In the genomic region with DNA sequence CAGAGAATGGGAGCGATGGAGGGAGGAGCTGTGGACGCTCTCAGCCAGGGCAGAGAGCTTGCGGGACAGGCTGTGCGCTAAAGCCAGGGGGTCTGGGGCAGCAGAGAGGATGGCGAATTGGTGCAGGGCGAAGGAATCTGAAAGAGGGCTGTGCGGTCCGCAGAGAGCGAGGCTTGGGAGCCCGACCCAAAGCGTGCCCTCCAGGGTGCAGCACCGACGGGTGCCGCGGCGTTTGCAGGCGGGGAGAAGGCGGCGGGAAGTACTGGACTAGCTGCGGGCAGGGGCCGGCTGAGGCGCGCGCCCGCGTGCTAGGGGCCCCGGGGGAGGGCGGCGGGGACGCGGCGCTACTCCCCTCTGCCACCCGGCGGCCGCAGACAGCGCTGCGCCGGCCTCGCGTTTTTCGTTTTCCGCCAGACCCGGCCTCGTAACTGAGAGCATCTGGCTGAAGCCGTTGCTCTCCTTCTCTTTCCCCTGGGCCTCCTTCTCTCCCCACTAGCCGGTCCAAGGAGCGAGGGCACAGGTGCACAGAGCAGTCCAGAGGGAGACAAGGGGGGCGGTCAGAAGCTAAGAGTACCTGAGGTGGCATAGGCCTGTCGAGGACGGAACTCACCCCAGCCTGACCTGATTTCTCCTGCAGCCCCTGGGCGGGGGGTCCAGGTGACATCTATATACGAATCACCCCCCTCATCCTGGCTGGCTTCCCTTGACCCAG, we compare ENCODE assay signal across 8 cellular contexts. TPM values are rescaled to one million over a fixed set of nuclear protein-coding genes. Genes with fewer than 3 reads are reported as not detected.
DNase-seq lines count a peak whose midpoint lies in the region; ATAC-seq and TF ChIP-seq lines count a peak whose summit lies in the region.

No MANE protein-coding gene starts in this region.

- no peaks in the 10 kb centered on the region for H3K9me3 ChIP-seq in CD8-positive, alpha-beta memory T cell (ENCODE audit: low read length)
- H3K9me3 ChIP-seq in SK-N-MC (ENCODE audit: low read depth, low read length): no peaks in the 10 kb centered on the region
- no peaks in the 10 kb centered on the region for H3K9me3 ChIP-seq in breast epithelium
- no peaks in the 10 kb centered on the region for H3K9me3 ChIP-seq in skeletal muscle tissue (ENCODE audit: control insufficient read depth in 3 of 3, low read length in 3 of 3)

- TF ChIP-seq POLR2A in breast epithelium (IDR thresholded peaks at IDR 0.05) (no peak), GM18505 (IDR thresholded peaks at IDR 0.05; ENCODE audit: borderline replicate concordance, extremely low read depth, insufficient read depth, insufficient read length) (no peak)

- H3K27me3 ChIP-seq in CD8-positive, alpha-beta memory T cell (ENCODE audit: insufficient read depth, low read length, poor library complexity, severe bottlenecking): peaks cover 9% of the 10 kb centered on the region
- H3K27me3 ChIP-seq in breast epithelium: peaks cover 0 to 3% of the 10 kb centered on the region in 2 donors
- H3K27me3 ChIP-seq in skeletal muscle tissue (ENCODE audit: control insufficient read depth in 3 of 3, insufficient read depth in 3 of 3, low read length in 3 of 3): peaks cover 5 to 24% (median 19%) of the 10 kb centered on the region in 3 donors

- H3K27ac Mint-ChIP-seq in CD8-positive, alpha-beta memory T cell: no peak overlapping the region
- H3K27ac Mint-ChIP-seq in immature natural killer cell: no peak overlapping the region

- no peaks in the 10 kb centered on the region for H3K36me3 Mint-ChIP-seq in CD8-positive, alpha-beta memory T cell
- no peaks in the 10 kb centered on the region for H3K36me3 Mint-ChIP-seq in immature natural killer cell

- POLR2A ChIA-PET in CD8-positive, alpha-beta memory T cell (lab: Charles Lee): no interaction called here

- peaks cover 0 to 4% (median 1%) of the 10 kb centered on the region in 3 donors for H3K4me1 Mint-ChIP-seq in CD8-positive, alpha-beta memory T cell
- H3K4me1 Mint-ChIP-seq in immature natural killer cell: peaks cover 21 to 25% of the 10 kb centered on the region in 2 donors

- peaks cover 5% of the 10 kb centered on the region for H3K4me1 ChIP-seq in CD8-positive, alpha-beta memory T cell (ENCODE audit: insufficient read depth, low read length)
- H3K4me1 ChIP-seq in breast epithelium (no peaks in the 10 kb centered on the region), skeletal muscle tissue (ENCODE audit: control insufficient read depth in 3 of 3, insufficient read depth in 3 of 3, low read length in 3 of 3) (peaks cover 3 to 23% (median 20%) of the 10 kb centered on the region in 3 donors)

- H3K27ac ChIP-seq in CD8-positive, alpha-beta memory T cell (ENCODE audit: low read depth, low read length): no peak overlapping the region
- H3K27ac ChIP-seq in SK-N-MC: no peak overlapping the region
- H3K27ac ChIP-seq in breast epithelium: no peak overlapping the region
- no peak overlapping the region for H3K27ac ChIP-seq in skeletal muscle tissue (ENCODE audit: low read depth, low read length)

- no peak overlapping the region for H3K9ac ChIP-seq in SK-N-MC (ENCODE audit: insufficient read length)
- H3K9ac ChIP-seq in skeletal muscle tissue (ENCODE audit: low read depth in 1 of 3, low read length in 3 of 3): peak overlapping the region; percentile 14 to 79 (median 33)

- CTCF ChIA-PET in CD8-positive, alpha-beta memory T cell (lab: Charles Lee): no interaction called here

- TF ChIP-seq CTCF in breast epithelium (IDR thresholded peaks at IDR 0.05): peak in 1 of 3 donors; percentile 83

- DNase-seq in CD8-positive, alpha-beta memory T cell: peak in 2 of 5 donors; percentile 4 to 18
- DNase-seq in SK-N-MC (ENCODE audit: low read depth, low spot score): no peak
- DNase-seq in breast epithelium (ENCODE audit: low spot score in 2 of 2): no peak
- DNase-seq in immature natural killer cell: peak; percentile 35 to 52 (median 43)

- intact Hi-C loops in breast epithelium (cut with DNase I; ENCODE audit: low total_unique reads): no loop called here

- H3K4me3 ChIP-seq in CD8-positive, alpha-beta memory T cell (ENCODE audit: low read length): no peak overlapping the region
- H3K4me3 ChIP-seq in SK-N-MC (peak overlapping the region; percentile 71), breast epithelium (peak overlapping the region; percentile 30 to 72 (median 50)), skeletal muscle tissue (ENCODE audit: low read length in 3 of 3) (peak overlapping the region; percentile 45 to 73 (median 67))

- H3K4me3 Mint-ChIP-seq in CD8-positive, alpha-beta memory T cell: peak overlapping the region in 6 of 7 donors; percentile 43 to 83 (median 75)
- peak overlapping the region; percentile 81 to 89 (median 85) for H3K4me3 Mint-ChIP-seq in immature natural killer cell

- H3K9me3 Mint-ChIP-seq in CD8-positive, alpha-beta memory T cell: no peaks in the 10 kb centered on the region
- H3K9me3 Mint-ChIP-seq in immature natural killer cell: no peaks in the 10 kb centered on the region

- H3K36me3 ChIP-seq in CD8-positive, alpha-beta memory T cell (ENCODE audit: insufficient read depth, low read length): no peaks in the 10 kb centered on the region
- H3K36me3 ChIP-seq in SK-N-MC (ENCODE audit: insufficient read depth, low read length): no peaks in the 10 kb centered on the region
- H3K36me3 ChIP-seq in breast epithelium: no peaks in the 10 kb centered on the region
- no peaks in the 10 kb centered on the region for H3K36me3 ChIP-seq in skeletal muscle tissue (ENCODE audit: control insufficient read depth in 3 of 3, insufficient read depth in 3 of 3, low read length in 3 of 3)

- ATAC-seq in HG02759 (IDR thresholded peaks at IDR 0.05; ENCODE audit: unreplicated experiment) (peak; percentile 74), GM18505 (IDR thresholded peaks at IDR 0.05; ENCODE audit: unreplicated experiment) (no peak), HG02588 (IDR thresholded peaks at IDR 0.05; ENCODE audit: unreplicated experiment) (no peak)

- peaks cover 14 to 60% of the 10 kb centered on the region in 2 donors for H3K27me3 Mint-ChIP-seq in CD8-positive, alpha-beta memory T cell
- H3K27me3 Mint-ChIP-seq in immature natural killer cell (ENCODE audit: low read depth in 3 of 3): peaks cover 11 to 27% (median 14%) of the 10 kb centered on the region in 3 donors

RNA-seq across cellular contexts. Expression of a gene that starts 24.9 kb away (rescaled TPM):
- under 1 TPM; 0.16 to 0.37 TPM for total RNA-seq in CD8-positive, alpha-beta memory T cell
- not detected for polyA plus RNA-seq in CD8-positive, alpha-beta memory T cell
- total RNA-seq in breast epithelium (1 to 10 TPM in 2 of 3 donors, under 1 TPM in 1; 0.33 to 2.1 (median 1.3) TPM), skeletal muscle tissue (not detected)
- under 1 TPM in 1 of 3 donors, not detected in 2; 0.59 TPM for polyA plus RNA-seq in immature natural killer cell

Comparison
In these comparisons a context has a peak if more than half of its experiments do, and no peak if none do; other contexts are left out.
1. DNase-seq: peak in immature natural killer cell (3 of 3); none in SK-N-MC (single experiment) and breast epithelium (0 of 2).